In the genomic region with DNA sequence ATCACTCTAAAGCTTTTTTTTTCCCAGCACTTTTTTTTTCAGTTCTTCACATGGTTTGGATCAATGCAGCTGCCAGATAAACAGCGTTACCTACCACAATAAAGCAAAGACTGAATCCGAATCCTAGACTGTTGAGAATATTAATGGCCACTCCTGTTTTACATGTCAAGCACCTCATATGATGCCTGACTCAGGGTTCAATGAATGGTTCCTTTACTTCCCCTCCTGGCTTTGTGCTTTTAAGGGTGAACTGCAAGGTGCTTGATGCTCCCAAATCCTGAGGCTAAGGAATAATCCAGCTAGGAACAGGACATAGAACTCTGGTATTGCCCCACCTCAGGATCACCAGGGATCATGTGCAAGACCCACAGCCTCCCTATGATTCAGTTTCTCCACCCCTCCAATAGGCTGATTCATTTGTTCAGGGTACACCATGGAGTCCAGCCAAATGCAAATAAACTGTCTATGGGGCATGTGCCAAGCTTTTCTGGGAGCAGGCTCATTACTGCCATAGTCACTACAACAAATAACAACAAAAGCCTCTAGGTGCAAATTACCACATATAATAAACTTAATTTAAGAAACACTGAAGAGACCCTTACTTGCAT, we compare ENCODE assay signal across 10 cellular contexts.
DNase-seq lines count a peak whose midpoint lies in the region; ATAC-seq and TF ChIP-seq lines count a peak whose summit lies in the region.
"Had no signal": no experiment of that assay in that cellular context is flagged by ENCODE, and none has a peak within 500 bp of the region (broad histone marks: within the 10 kb centered on the region; RNA-seq: fewer than 3 reads in every experiment).

No MANE protein-coding gene starts in this region.

- H4K20me1 ChIP-seq in mammary epithelial cell (ENCODE audit: insufficient read depth, low read length), result no peaks in the 10 kb centered on the region

- intact Hi-C loops in mammary epithelial cell (cut with micrococcal nuclease), result no loop called here

- H3K4me3 ChIP-seq in mammary epithelial cell (replicated peaks in 1 of 3; ENCODE audit: insufficient read depth in 1 of 3, low read depth in 2 of 3, low read length in 3 of 3), result no peak overlapping the region
- H3K4me3 ChIP-seq in lung, result no peak overlapping the region

- no peak overlapping the region for H2AFZ ChIP-seq in mammary epithelial cell (ENCODE audit: low read depth, low read length)

- in situ Hi-C loops in mammary epithelial cell (cut with MboI; ENCODE audit: low sequenced_read_pairs in 2 of 2), result no loop called here

- 90% methylated on average over 2 of the region's 2 CpGs for WGBS in mammary epithelial cell (ENCODE audit: low coverage, missing lambda C conversion rate)
- WGBS in lung, 2 donors, result 83 to 95% methylated on average over 2 of the region's 2 CpGs

- H3K27ac ChIP-seq in mammary epithelial cell (ENCODE audit: insufficient read depth, low read depth, low read length) (no peak overlapping the region), lung (ENCODE audit: low read depth in 1 of 2, low read length in 1 of 2) (peak overlapping the region in 1 of 2 donors; percentile 82)

- ATAC-seq in lung (ENCODE audit: insufficient read depth, low FRiP score) (peak; percentile 36), HG03432 (IDR thresholded peaks at IDR 0.05; ENCODE audit: unreplicated experiment) (no peak), HG02678 (IDR thresholded peaks at IDR 0.05; ENCODE audit: unreplicated experiment) (no peak), GM21529 (IDR thresholded peaks at IDR 0.05; ENCODE audit: unreplicated experiment) (no peak)

- TF ChIP-seq CTCF in mammary epithelial cell (conservative IDR thresholded peaks at IDR 0.05 in 1 of 2, IDR thresholded peaks at IDR 0.05 in 1 of 2; ENCODE audit: extremely low read depth in 1 of 2, insufficient read depth in 1 of 2, low read depth in 1 of 2, low read length in 2 of 2), result no peak
- no peak for TF ChIP-seq CTCF in lung (IDR thresholded peaks at IDR 0.05; ENCODE audit: control extremely low read depth, extremely low read depth)

- dilution Hi-C loops in mammary epithelial cell (cut with HindIII; ENCODE audit: low sequenced_read_pairs), result loop anchor here (5.0 kb wide), 1 partner anchor 106 kb away; no protein-coding TSS in a partner anchor

- no peak overlapping the region for H3K9ac ChIP-seq in mammary epithelial cell (ENCODE audit: insufficient read depth, low read length)

- no peak overlapping the region for H3K4me2 ChIP-seq in mammary epithelial cell (ENCODE audit: insufficient read depth, low read depth, low read length)

- no peaks in the 10 kb centered on the region for H3K9me3 ChIP-seq in mammary epithelial cell (replicated peaks; ENCODE audit: insufficient read depth, low read length)
- H3K9me3 ChIP-seq in lung (ENCODE audit: control insufficient read depth in 2 of 2, insufficient read depth in 1 of 2, low read length in 1 of 2), result no peaks in the 10 kb centered on the region

- CTCF ChIA-PET in mammary epithelial cell (lab: Charles Lee; ENCODE audit: low non-redundant PET), result no interaction called here

- H3K79me2 ChIP-seq in mammary epithelial cell (ENCODE audit: insufficient read depth, low read length), result no peaks in the 10 kb centered on the region

- BruUV-seq in mammary epithelial cell (replicated peaks; lab: Mats Ljungman, UMichigan), result no TSS peak

- H3K36me3 ChIP-seq in mammary epithelial cell (ENCODE audit: insufficient read depth, low read length) (no peaks in the 10 kb centered on the region), lung (ENCODE audit: control insufficient read depth in 2 of 2, insufficient read depth in 2 of 2, low read length in 2 of 2) (peaks cover 0 to 1% of the 10 kb centered on the region in 2 donors)

- H3K4me1 ChIP-seq in mammary epithelial cell (ENCODE audit: insufficient read depth, low read length) (peaks cover 19% of the 10 kb centered on the region), lung (ENCODE audit: control insufficient read depth in 2 of 2, insufficient read depth in 2 of 2, low read length in 2 of 2) (peaks cover 13 to 35% of the 10 kb centered on the region in 2 donors)

- peak; percentile 67 for DNase-seq in A172 (ENCODE audit: low spot score)
- DNase-seq in LoVo (ENCODE audit: low spot score), result peak; percentile 75
- peak; percentile 66 for DNase-seq in mammary epithelial cell
- no peak for DNase-seq in lung (ENCODE audit: low spot score)
- no peak for DNase-seq in activated CD4-positive, alpha-beta T cell treated with anti-CD3 and anti-CD28 coated beads for 1 hour
- DNase-seq: CD4-positive, alpha-beta T cell; SW 1271 had no signal

- H3K27me3 ChIP-seq in mammary epithelial cell (ENCODE audit: insufficient read depth, low read length), result no peaks in the 10 kb centered on the region
- no peaks in the 10 kb centered on the region for H3K27me3 ChIP-seq in lung (ENCODE audit: control insufficient read depth, insufficient read depth)

Comparison
In these comparisons a context has a peak if more than half of its experiments do, and no peak if none do; other contexts are left out.
1. DNase-seq: peak in A172 (single experiment), LoVo (single experiment) and mammary epithelial cell (single experiment); none in lung (single experiment) and activated CD4-positive, alpha-beta T cell treated with anti-CD3 and anti-CD28 coated beads for 1 hour (single experiment).